ENCODE assay signal across 12 cellular contexts in genomic region chr1:108316545-108316944, GRCh38.
DNase-seq lines count a peak whose midpoint lies in the region; ATAC-seq, FAIRE-seq and TF ChIP-seq lines count a peak whose summit lies in the region.
"Had no signal": no experiment of that assay in that cellular context is flagged by ENCODE, and none has a peak within 500 bp of the region (broad histone marks: within the 10 kb centered on the region; RNA-seq: fewer than 3 reads in every experiment).

No MANE protein-coding gene starts in this region.

- no peak overlapping the region for H2BK20ac ChIP-seq in IMR-90 (ENCODE audit: low read depth, low read length)

- in situ Hi-C loops in IMR-90 (cut with MboI; ENCODE audit: low sequenced_read_pairs): no loop called here

- H2BK15ac ChIP-seq in IMR-90 (ENCODE audit: low read depth, low read length): no peak overlapping the region

- no peaks in the 10 kb centered on the region for H3K4me1 ChIP-seq in IMR-90 (ENCODE audit: control insufficient read depth, insufficient read depth, low read length)
- no peaks in the 10 kb centered on the region for H3K4me1 ChIP-seq in right lobe of liver
- H3K4me1 ChIP-seq: spleen had no signal

- H4K20me1 ChIP-seq in IMR-90 (ENCODE audit: insufficient read depth, low read length): no peaks in the 10 kb centered on the region

- dilution Hi-C loops in IMR-90 (cut with HindIII; ENCODE audit: low sequenced_read_pairs, unreplicated experiment): no loop called here

- no peak overlapping the region for H2BK120ac ChIP-seq in IMR-90 (ENCODE audit: low read depth, low read length)

- intact Hi-C loops in IMR-90 (cut with micrococcal nuclease): no loop called here
- intact Hi-C loops in right lobe of liver (cut with DNase I): no loop called here

- H3K36me3 ChIP-seq in IMR-90 (ENCODE audit: control insufficient read depth, insufficient read depth, low read length) (no peaks in the 10 kb centered on the region), bronchial epithelial cell (ENCODE audit: control insufficient read depth, insufficient read depth, low read length) (no peaks in the 10 kb centered on the region), right lobe of liver (no peaks in the 10 kb centered on the region)
- H3K36me3 ChIP-seq: spleen had no signal

- no peak overlapping the region for H2AK9ac ChIP-seq in IMR-90 (replicated peaks; ENCODE audit: low read depth, low read length, poor library complexity)

- H3K9me3 ChIP-seq in IMR-90 (ENCODE audit: control insufficient read depth, insufficient read depth, low read length) (no peaks in the 10 kb centered on the region), right lobe of liver (no peaks in the 10 kb centered on the region)
- H3K9me3 ChIP-seq: mucosa of descending colon, spleen had no signal

- no peak overlapping the region for H3K23ac ChIP-seq in IMR-90 (ENCODE audit: low read depth, low read length)

- TF ChIP-seq POLR2A in IMR-90 (IDR thresholded peaks at IDR 0.05; ENCODE audit: low read depth, low read length) (no peak), right lobe of liver (IDR thresholded peaks at IDR 0.05) (no peak)

- no peak overlapping the region for H3K9ac ChIP-seq in IMR-90 (ENCODE audit: low read depth, low read length)

- H3K18ac ChIP-seq in IMR-90 (ENCODE audit: low read depth, low read length): no peak overlapping the region

- H4K91ac ChIP-seq in IMR-90 (ENCODE audit: insufficient read depth, low read depth, low read length): no peak overlapping the region

- BruUV-seq in IMR-90 (replicated peaks; lab: Mats Ljungman, UMichigan): no TSS peak

- TF ChIP-seq RAD21 in IMR-90 (IDR thresholded peaks at IDR 0.05; ENCODE audit: low read length): no peak

- no peak overlapping the region for H4K8ac ChIP-seq in IMR-90 (ENCODE audit: low read depth in 2 of 2, low read length in 2 of 2)

- H3K27me3 ChIP-seq in IMR-90 (ENCODE audit: control insufficient read depth, insufficient read depth, low read length): no peaks in the 10 kb centered on the region
- no peaks in the 10 kb centered on the region for H3K27me3 ChIP-seq in bronchial epithelial cell (ENCODE audit: control insufficient read depth, insufficient read depth, low read length)
- H3K27me3 ChIP-seq in right lobe of liver: no peaks in the 10 kb centered on the region

- H3K56ac ChIP-seq in IMR-90 (ENCODE audit: extremely low read depth, insufficient read depth, low read length): no peak overlapping the region

- no peak overlapping the region for H3K14ac ChIP-seq in IMR-90 (replicated peaks; ENCODE audit: low read depth, low read length)

- no peak overlapping the region for H3K4me3 ChIP-seq in IMR-90 (ENCODE audit: insufficient read depth, low read depth, low read length)
- H3K4me3 ChIP-seq in bronchial epithelial cell (ENCODE audit: low read depth, low read length): no peak overlapping the region
- H3K4me3 ChIP-seq in right lobe of liver: no peak overlapping the region
- H3K4me3 ChIP-seq: mucosa of descending colon, spleen had no signal

- no peak overlapping the region for H2AFZ ChIP-seq in IMR-90 (replicated peaks; ENCODE audit: low read length, poor library complexity)

- TF ChIP-seq CTCF in C4-2B (conservative IDR thresholded peaks at IDR 0.05) (peak; percentile 66), IMR-90 (conservative IDR thresholded peaks at IDR 0.05; ENCODE audit: low read depth, low read length) (0 out of 2 replicates have a peak, but pooled peaks have one; percentile 28), bronchial epithelial cell (IDR thresholded peaks at IDR 0.05; ENCODE audit: insufficient read depth, low read length, severe bottlenecking) (peak; percentile 36), right lobe of liver (IDR thresholded peaks at IDR 0.05) (peak in 3 of 4 donors; percentile 18 to 31 (median 25))

- no peak for ATAC-seq in IMR-90 (ENCODE audit: low read depth)
- peak in 2 of 4 donors; percentile 25 to 33 for ATAC-seq in right lobe of liver
- ATAC-seq in HG03159 (IDR thresholded peaks at IDR 0.05; ENCODE audit: unreplicated experiment): no peak
- ATAC-seq: mucosa of descending colon, T-cell had no signal

- POLR2A ChIA-PET in IMR-90 (lab: Charles Lee; ENCODE audit: unreplicated experiment): no interaction called here

- FAIRE-seq in bronchial epithelial cell (lab: Jason Lieb, UNC): no peak

- CTCF ChIA-PET in IMR-90 (lab: Yijun Ruan, JAX): interaction anchor here (0.6 kb wide), 1 partner anchor 428 kb away, joined by 3 read pairs; no protein-coding TSS in a partner anchor

- no peak overlapping the region for H2BK5ac ChIP-seq in IMR-90 (ENCODE audit: low read depth, low read length, poor library complexity, severe bottlenecking)

- no CpG with 5 or more reads among the region's 1 CpG for WGBS in IMR-90 (ENCODE audit: extremely low coverage in 2 of 2, insufficient read length in 1 of 2), 2 experiments
- 46% methylated on average over 1 of the region's 1 CpG for WGBS in right lobe of liver (ENCODE audit: insufficient coverage, low coverage, low lambda C conversion rate, missing lambda C conversion rate)

- no peaks in the 10 kb centered on the region for H3K79me1 ChIP-seq in IMR-90 (ENCODE audit: low read depth in 1 of 2, low read length in 2 of 2)

- no peaks in the 10 kb centered on the region for H3K9me1 ChIP-seq in IMR-90 (ENCODE audit: insufficient read depth, low read length)

- no peak overlapping the region for H3K4me2 ChIP-seq in IMR-90 (ENCODE audit: low read depth, low read length)

- DNase-seq in IMR-90: peak; percentile 4
- DNase-seq in bronchial epithelial cell (ENCODE audit: low read depth): peak; percentile 29
- no peak for DNase-seq in right lobe of liver
- DNase-seq in effector CD4-positive, alpha-beta T cell: no peak
- no peak for DNase-seq in NCI-H2107 treated with DMSO at 0.1 percent for 48 hours (lab: John Stamatoyannopoulos, UW; ENCODE audit: unreplicated experiment)
- no peak for DNase-seq in cerebellum (ENCODE audit: low spot score)
- DNase-seq: GDM1, spleen, T-cell had no signal

- no peak overlapping the region for H3K4ac ChIP-seq in IMR-90 (ENCODE audit: low read depth, low read length)

- no peak overlapping the region for H4K5ac ChIP-seq in IMR-90 (ENCODE audit: low read depth, low read length)

- H2AK5ac ChIP-seq in IMR-90 (ENCODE audit: low read depth, low read length): no peak overlapping the region

- H3K27ac ChIP-seq in C4-2B (no peak overlapping the region), IMR-90 (ENCODE audit: insufficient read depth, low read length) (no peak overlapping the region), right lobe of liver (no peak overlapping the region)
- H3K27ac ChIP-seq: spleen had no signal

TF ChIP-seq in IMR-90, 13 proteins besides CTCF, POLR2A, EP300 and RAD21:
- TF ChIP-seq RFX5 (IDR thresholded peaks at IDR 0.05; ENCODE audit: low read depth, low read length) (no peak), SMC3 (IDR thresholded peaks at IDR 0.05; ENCODE audit: low read depth, low read length) (peak; percentile 24; the same call in 1 of the 2 replicates)
TF ChIP-seq in IMR-90: peak in this region for 1.

Comparison
In these comparisons a context has a peak if more than half of its experiments do, and no peak if none do; other contexts are left out.
1. DNase-seq: peak in IMR-90 (single experiment) and bronchial epithelial cell (single experiment); none in right lobe of liver (0 of 3), effector CD4-positive, alpha-beta T cell (single experiment), NCI-H2107 treated with DMSO at 0.1 percent for 48 hours (single experiment) and cerebellum (single experiment).
2. Peak in every context shown above with its lines, with median percentiles within 50 percentile points of each other: CTCF ChIP-seq.